In the genomic region with DNA sequence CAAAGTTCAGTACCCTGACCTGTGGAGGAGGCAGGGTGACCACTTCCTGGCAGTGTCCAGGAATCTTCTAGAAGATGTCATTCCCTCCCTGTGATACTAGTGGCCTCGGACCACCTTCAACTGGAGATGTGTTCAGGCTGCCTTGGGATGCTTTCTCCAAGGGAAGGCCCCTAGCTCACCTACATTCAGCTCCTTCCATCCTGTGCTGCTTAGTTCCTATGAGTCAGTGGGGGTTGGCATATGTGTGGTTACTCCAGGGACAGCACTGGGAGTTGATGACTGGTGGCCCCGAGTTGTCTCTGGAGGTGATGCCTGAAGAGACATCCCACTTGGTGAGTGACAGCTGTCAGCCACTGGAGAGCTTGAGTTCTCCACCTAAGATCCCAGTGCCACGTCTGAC, we compare ENCODE assay signal across 24 cellular contexts.
DNase-seq lines count a peak whose midpoint lies in the region; ATAC-seq, FAIRE-seq and TF ChIP-seq lines count a peak whose summit lies in the region.
"Had no signal": no experiment of that assay in that cellular context is flagged by ENCODE, and none has a peak within 500 bp of the region (broad histone marks: within the 10 kb centered on the region; RNA-seq: fewer than 3 reads in every experiment).

No MANE protein-coding gene starts in this region.

- TF ChIP-seq CTCF in bronchial epithelial cell (IDR thresholded peaks at IDR 0.05; ENCODE audit: insufficient read depth, low read length, severe bottlenecking) (no peak), epithelial cell of esophagus (IDR thresholded peaks at IDR 0.05; ENCODE audit: insufficient read depth, low read depth, low read length, missing control alignments) (no peak), foreskin keratinocyte (conservative IDR thresholded peaks at IDR 0.05) (no peak), A673 (conservative IDR thresholded peaks at IDR 0.05; ENCODE audit: low read depth, low read length) (no peak), GM13977 (IDR thresholded peaks at IDR 0.05; ENCODE audit: extremely low read depth, insufficient read depth, missing control alignments) (no peak)

- no peaks in the 10 kb centered on the region for H3K36me3 ChIP-seq in bronchial epithelial cell (ENCODE audit: control insufficient read depth, insufficient read depth, low read length)
- H3K36me3 ChIP-seq in A673 (ENCODE audit: insufficient read depth, low read length, poor library complexity, severe bottlenecking): no peaks in the 10 kb centered on the region
- H3K36me3 ChIP-seq: BLaER1 treated with 17β-estradiol and CSF1 and Interleukin-3, amounts not matched to agents 10 nM and 100 nM had no signal

- H3K9me3 ChIP-seq in A673 (ENCODE audit: low read depth, low read length, poor library complexity, severe bottlenecking): no peaks in the 10 kb centered on the region
- H3K9me3 ChIP-seq: Caco-2 had no signal

- H3K4me1 ChIP-seq in foreskin keratinocyte (peaks cover 13% of the 10 kb centered on the region), A673 (ENCODE audit: insufficient read depth, low read length, poor library complexity, severe bottlenecking) (no peaks in the 10 kb centered on the region)
- H3K4me1 ChIP-seq: BLaER1 treated with 17β-estradiol and CSF1 and Interleukin-3, amounts not matched to agents 10 nM and 100 nM; Caco-2 had no signal

- POLR2A ChIA-PET in A673 (lab: Charles Lee; ENCODE audit: low non-redundant PET): no interaction called here

- H3K27ac ChIP-seq in foreskin keratinocyte (no peak overlapping the region), skin epidermis (peak overlapping the region in 11 of 21 experiments; percentile 5 to 77 (median 62)), A673 (ENCODE audit: low read depth, low read length, poor library complexity, severe bottlenecking) (no peak overlapping the region)
- H3K27ac ChIP-seq: BLaER1 treated with 17β-estradiol and CSF1 and Interleukin-3, amounts not matched to agents 10 nM and 100 nM; C4-2B had no signal

- CTCF ChIA-PET in A673 (lab: Charles Lee): no interaction called here

- FAIRE-seq in bronchial epithelial cell (lab: Jason Lieb, UNC): no peak
- FAIRE-seq: A204.1, D721Med, G401.6, GM12891, GM18507, GM19239 had no signal

- in situ Hi-C loops in GM13977 (cut with MboI; ENCODE audit: low pct_unique_long_range_greater_than_20kb, low sequenced_read_pairs, unreplicated experiment): no loop called here

- BruUV-seq in A673 (replicated peaks; lab: Mats Ljungman, UMichigan): no TSS peak

- intact Hi-C loops in A673 (cut with micrococcal nuclease; ENCODE audit: unreplicated experiment): no loop called here

- H3K4me3 ChIP-seq in bronchial epithelial cell (ENCODE audit: low read depth, low read length) (no peak overlapping the region), epithelial cell of esophagus (ENCODE audit: low read length) (no peak overlapping the region), skin epidermis (no peak overlapping the region), A673 (ENCODE audit: low read depth, low read length, poor library complexity, severe bottlenecking) (no peak overlapping the region)
- H3K4me3 ChIP-seq: BLaER1 treated with 17β-estradiol and CSF1 and Interleukin-3, amounts not matched to agents 10 nM and 100 nM had no signal

- DNase-seq in bronchial epithelial cell (ENCODE audit: low read depth): peak; percentile 13
- peak; percentile 22 for DNase-seq in epithelial cell of esophagus (ENCODE audit: low read depth)
- DNase-seq in foreskin keratinocyte: no peak
- no peak for DNase-seq in NCI-H1092 treated with DMSO at 0.1 percent for 48 hours (lab: John Stamatoyannopoulos, UW)
- no peak for DNase-seq in A673 (ENCODE audit: low spot score)
- no peak for DNase-seq in GM13977 (ENCODE audit: low spot score)
- DNase-seq: 8988T; AML-193; Caco-2; Calu3; CD4-positive, alpha-beta T cell; CD8-positive, alpha-beta T cell; DMS79 treated with DMSO at 0.1 percent for 48 hours; GF-D8 had no signal

- ATAC-seq in foreskin keratinocyte (peak; percentile 52), GM19035 (IDR thresholded peaks at IDR 0.05; ENCODE audit: unreplicated experiment) (no peak)
- ATAC-seq: CD8-positive, alpha-beta T cell had no signal

- no peaks in the 10 kb centered on the region for H3K27me3 ChIP-seq in bronchial epithelial cell (ENCODE audit: control insufficient read depth, insufficient read depth, low read length)
- H3K27me3 ChIP-seq in foreskin keratinocyte: no peaks in the 10 kb centered on the region
- no peaks in the 10 kb centered on the region for H3K27me3 ChIP-seq in A673 (replicated peaks; ENCODE audit: insufficient read depth, low read depth, low read length, poor library complexity)
- H3K27me3 ChIP-seq: BLaER1 treated with 17β-estradiol and CSF1 and Interleukin-3, amounts not matched to agents 10 nM and 100 nM had no signal

Comparison
In these comparisons a context has a peak if more than half of its experiments do, and no peak if none do; other contexts are left out.
1. DNase-seq: peak in bronchial epithelial cell (single experiment) and epithelial cell of esophagus (single experiment); none in foreskin keratinocyte (0 of 2), NCI-H1092 treated with DMSO at 0.1 percent for 48 hours (single experiment), A673 (single experiment) and GM13977 (single experiment).
2. H3K27ac ChIP-seq: peak in skin epidermis (11 of 21); none in foreskin keratinocyte (single experiment) and A673 (single experiment).